37 cellular contexts compared by ENCODE assay signal in genomic region chr4:155961575-155961974, GRCh38. TPM values are rescaled to one million over a fixed set of nuclear protein-coding genes. Genes with fewer than 3 reads are reported as not detected.
"Had no signal": no experiment of that assay in that cellular context is flagged by ENCODE, and none has a peak within 500 bp of the region (broad histone marks: within the 10 kb centered on the region; RNA-seq: fewer than 3 reads in every experiment).

No MANE protein-coding gene starts in this region.

- DNase-seq: activated CD4-positive, alpha-beta memory T cell treated with anti-CD3 and anti-CD28 coated beads, Interleukin-2, amount 10 ng/mL, durations not matched to agents 7 days and 5 days; activated CD4-positive, alpha-beta T cell treated with anti-CD3 and anti-CD28 coated beads for 1 hour; activated CD4-positive, alpha-beta T cell treated with anti-CD3 and anti-CD28 coated beads for 36 hours; activated CD4-positive, alpha-beta T cell treated with anti-CD3 and anti-CD28 coated beads for 48 hours; activated CD4-positive, alpha-beta T cell treated with anti-CD3 and anti-CD28 coated beads, Interleukin-2, amount 10 ng/mL, durations not matched to agents 7 days and 5 days; activated CD4-positive, alpha-beta T cell treated with anti-CD3 and anti-CD28 coated beads, Interleukin-2, amount 50 U/mL, for 48 hours; activated CD4-positive, CD25-positive, alpha-beta regulatory T cell; activated CD8-positive, alpha-beta memory T cell treated with anti-CD3 and anti-CD28 coated beads for 24 hours; activated CD8-positive, alpha-beta memory T cell treated with anti-CD3 and anti-CD28 coated beads, Interleukin-2, amount 10 ng/mL, durations not matched to agents 7 days and 5 days; activated CD8-positive, alpha-beta memory T cell treated with anti-CD3 and anti-CD28 coated beads, Interleukin-2, amount 50 U/mL, for 48 hours; activated CD8-positive, alpha-beta T cell treated with anti-CD3 and anti-CD28 coated beads, Interleukin-2, amount 10 ng/mL, durations not matched to agents 7 days and 5 days; activated effector memory CD4-positive, alpha-beta T cell treated with Interleukin-2 at 50 U/mL for 16 hours; activated gamma-delta T cell; activated naive CD4-positive, alpha-beta T cell treated with anti-CD3 and anti-CD28 coated beads, Interleukin-2, amount 10 ng/mL, durations not matched to agents 7 days and 5 days; activated naive CD4-positive, alpha-beta T cell treated with Interleukin-2 at 50 U/mL for 16 hours; activated naive CD8-positive, alpha-beta T cell treated with anti-CD3 and anti-CD28 coated beads, Interleukin-2, amount 10 ng/mL, durations not matched to agents 7 days and 5 days; activated naive CD8-positive, alpha-beta T cell treated with anti-CD3 and anti-CD28 coated beads, Interleukin-2, amount 50 U/mL, for 24 hours; activated T-cell treated with anti-CD3 and anti-CD28 coated beads, Interleukin-2, amount 50 U/mL, for 24 hours; activated T-cell treated with anti-CD3 and anti-CD28 coated beads, Interleukin-2, amount 50 U/mL, for 48 hours; amygdala; anterior cingulate cortex; cerebellar nuclear complex; T-helper 1 cell; T-helper 2 cell; T-helper 9 cell had no signal

- H3K4me1 Mint-ChIP-seq: activated CD8-positive, alpha-beta memory T cell treated with anti-CD3 and anti-CD28 coated beads, Interleukin-2, amount 10 ng/mL, durations not matched to agents 7 days and 5 days; activated naive CD8-positive, alpha-beta T cell treated with anti-CD3 and anti-CD28 coated beads, Interleukin-2, amount 50 U/mL, for 24 hours had no signal

- H3K4me3 ChIP-seq: ascending aorta, breast epithelium had no signal

- H3K27ac Mint-ChIP-seq: activated CD4-positive, alpha-beta memory T cell treated with anti-CD3 and anti-CD28 coated beads, Interleukin-2, amount 10 ng/mL, durations not matched to agents 7 days and 5 days; activated CD4-positive, alpha-beta T cell treated with anti-CD3 and anti-CD28 coated beads for 36 hours; activated CD4-positive, alpha-beta T cell treated with anti-CD3 and anti-CD28 coated beads, Interleukin-2, amount 10 ng/mL, durations not matched to agents 7 days and 5 days; activated CD8-positive, alpha-beta memory T cell treated with anti-CD3 and anti-CD28 coated beads, Interleukin-2, amount 10 ng/mL, durations not matched to agents 7 days and 5 days; activated CD8-positive, alpha-beta T cell treated with anti-CD3 and anti-CD28 coated beads, Interleukin-2, amount 10 ng/mL, durations not matched to agents 7 days and 5 days; activated naive CD4-positive, alpha-beta T cell treated with anti-CD3 and anti-CD28 coated beads, Interleukin-2, amount 10 ng/mL, durations not matched to agents 7 days and 5 days; activated naive CD4-positive, alpha-beta T cell treated with anti-CD3 and anti-CD28 coated beads, Interleukin-2, amount 50 U/mL, for 24 hours; activated naive CD8-positive, alpha-beta T cell; activated naive CD8-positive, alpha-beta T cell treated with anti-CD3 and anti-CD28 coated beads, Interleukin-2, amount 10 ng/mL, durations not matched to agents 7 days and 5 days; activated naive CD8-positive, alpha-beta T cell treated with anti-CD3 and anti-CD28 coated beads, Interleukin-2, amount 50 U/mL, for 24 hours; activated T-cell treated with anti-CD3 and anti-CD28 coated beads, Interleukin-2, amount 50 U/mL, for 24 hours; activated T-helper 2 cell treated with anti-CD3 and anti-CD28 coated beads, Interferon-gamma antibody, Interleukin-2, Interleukin-4, amounts not matched to agents 10 μg/mL and 5 μg/mL and 100 μg/mL, durations not matched to agents 14 hours and 24 hours and 36 hours; brain; T-helper 1 cell treated with Interleukin-12 subunit alpha and Interleukin-12 subunit beta and Interleukin-4 antibody, amounts not matched to agents 30 μg/mL and 1 μg/mL, for 36 hours; T-helper 2 cell treated with Interferon-gamma antibody and Interleukin-4, amounts not matched to agents 5 μg/mL and 100 μg/mL, for 36 hours had no signal

- H3K27me3 Mint-ChIP-seq: activated naive CD4-positive, alpha-beta T cell treated with anti-CD3 and anti-CD28 coated beads, Interleukin-2, amount 10 ng/mL, durations not matched to agents 7 days and 5 days had no signal

- H3K36me3 Mint-ChIP-seq: activated CD8-positive, alpha-beta memory T cell treated with anti-CD3 and anti-CD28 coated beads, Interleukin-2, amount 10 ng/mL, durations not matched to agents 7 days and 5 days; activated naive CD4-positive, alpha-beta T cell treated with anti-CD3 and anti-CD28 coated beads, Interleukin-2, amount 10 ng/mL, durations not matched to agents 7 days and 5 days; activated naive CD4-positive, alpha-beta T cell treated with anti-CD3 and anti-CD28 coated beads, Interleukin-2, amount 50 U/mL, for 24 hours; activated naive CD8-positive, alpha-beta T cell; activated naive CD8-positive, alpha-beta T cell treated with anti-CD3 and anti-CD28 coated beads, Interleukin-2, amount 10 ng/mL, durations not matched to agents 7 days and 5 days; brain had no signal

- H3K4me1 ChIP-seq: ascending aorta, breast epithelium had no signal

- H3K36me3 ChIP-seq: ascending aorta, breast epithelium had no signal

- H3K4me3 Mint-ChIP-seq: activated CD4-positive, alpha-beta memory T cell treated with anti-CD3 and anti-CD28 coated beads, Interleukin-2, amount 10 ng/mL, durations not matched to agents 7 days and 5 days; activated CD4-positive, alpha-beta T cell treated with anti-CD3 and anti-CD28 coated beads for 36 hours; activated CD4-positive, alpha-beta T cell treated with anti-CD3 and anti-CD28 coated beads, Interleukin-2, amount 10 ng/mL, durations not matched to agents 7 days and 5 days; activated CD8-positive, alpha-beta memory T cell treated with anti-CD3 and anti-CD28 coated beads, Interleukin-2, amount 10 ng/mL, durations not matched to agents 7 days and 5 days; activated CD8-positive, alpha-beta T cell treated with anti-CD3 and anti-CD28 coated beads, Interleukin-2, amount 10 ng/mL, durations not matched to agents 7 days and 5 days; activated naive CD4-positive, alpha-beta T cell treated with anti-CD3 and anti-CD28 coated beads, Interleukin-2, amount 10 ng/mL, durations not matched to agents 7 days and 5 days; activated naive CD4-positive, alpha-beta T cell treated with anti-CD3 and anti-CD28 coated beads, Interleukin-2, amount 50 U/mL, for 24 hours; activated naive CD8-positive, alpha-beta T cell; activated naive CD8-positive, alpha-beta T cell treated with anti-CD3 and anti-CD28 coated beads, Interleukin-2, amount 10 ng/mL, durations not matched to agents 7 days and 5 days; activated naive CD8-positive, alpha-beta T cell treated with anti-CD3 and anti-CD28 coated beads, Interleukin-2, amount 50 U/mL, for 24 hours; activated T-cell treated with anti-CD3 and anti-CD28 coated beads, Interleukin-2, amount 50 U/mL, for 24 hours; brain; central memory CD8-positive, alpha-beta T cell; T-helper 1 cell treated with Interleukin-12 subunit alpha and Interleukin-12 subunit beta and Interleukin-4 antibody, amounts not matched to agents 30 μg/mL and 1 μg/mL, for 36 hours; T-helper 2 cell treated with Interferon-gamma antibody and Interleukin-4, amounts not matched to agents 5 μg/mL and 100 μg/mL, for 36 hours had no signal

- H3K27ac ChIP-seq: ascending aorta, breast epithelium, VCaP had no signal

- ATAC-seq: activated CD4-positive, alpha-beta T cell treated with anti-CD3 and anti-CD28 coated beads for 36 hours; activated CD4-positive, CD25-positive, alpha-beta regulatory T cell treated with anti-CD3 and anti-CD28 coated beads, Interleukin-2, amount 50 U/mL, for 24 hours; activated CD8-positive, alpha-beta memory T cell treated with anti-CD3 and anti-CD28 coated beads, Interleukin-2, amount 10 ng/mL, durations not matched to agents 7 days and 5 days; activated CD8-positive, alpha-beta T cell treated with anti-CD3 and anti-CD28 coated beads, Interleukin-2, amount 10 ng/mL, durations not matched to agents 7 days and 5 days; activated naive CD8-positive, alpha-beta T cell treated with anti-CD3 and anti-CD28 coated beads, Interleukin-2, amount 50 U/mL, for 24 hours had no signal

- H3K9me3 ChIP-seq: ascending aorta, breast epithelium had no signal

- H3K9me3 Mint-ChIP-seq: activated CD4-positive, alpha-beta memory T cell treated with anti-CD3 and anti-CD28 coated beads, Interleukin-2, amount 10 ng/mL, durations not matched to agents 7 days and 5 days; activated CD4-positive, alpha-beta T cell treated with anti-CD3 and anti-CD28 coated beads, Interleukin-2, amount 10 ng/mL, durations not matched to agents 7 days and 5 days; activated naive CD4-positive, alpha-beta T cell treated with anti-CD3 and anti-CD28 coated beads, Interleukin-2, amount 10 ng/mL, durations not matched to agents 7 days and 5 days; activated naive CD4-positive, alpha-beta T cell treated with anti-CD3 and anti-CD28 coated beads, Interleukin-2, amount 50 U/mL, for 24 hours; activated naive CD8-positive, alpha-beta T cell treated with anti-CD3 and anti-CD28 coated beads, Interleukin-2, amount 10 ng/mL, durations not matched to agents 7 days and 5 days; activated naive CD8-positive, alpha-beta T cell treated with anti-CD3 and anti-CD28 coated beads, Interleukin-2, amount 50 U/mL, for 24 hours; activated T-cell treated with anti-CD3 and anti-CD28 coated beads, Interleukin-2, amount 50 U/mL, for 24 hours; activated T-helper 2 cell treated with anti-CD3 and anti-CD28 coated beads, Interferon-gamma antibody, Interleukin-2, Interleukin-4, amounts not matched to agents 10 μg/mL and 5 μg/mL and 100 μg/mL, durations not matched to agents 14 hours and 24 hours and 36 hours; central memory CD8-positive, alpha-beta T cell; T-helper 1 cell treated with Interleukin-12 subunit alpha and Interleukin-12 subunit beta and Interleukin-4 antibody, amounts not matched to agents 30 μg/mL and 1 μg/mL, for 36 hours; T-helper 2 cell treated with Interferon-gamma antibody and Interleukin-4, amounts not matched to agents 5 μg/mL and 100 μg/mL, for 36 hours had no signal

- H3K27me3 ChIP-seq: ascending aorta, breast epithelium had no signal

RNA-seq across cellular contexts. Expression of gene TDO2, which starts 58.1 kb away (rescaled TPM):
- total RNA-seq: activated CD4-positive, alpha-beta memory T cell treated with anti-CD3 and anti-CD28 coated beads, Interleukin-2, amount 10 ng/mL, durations not matched to agents 7 days and 5 days; activated CD4-positive, alpha-beta T cell treated with anti-CD3 and anti-CD28 coated beads for 36 hours; activated CD4-positive, alpha-beta T cell treated with anti-CD3 and anti-CD28 coated beads, Interleukin-2, amount 10 ng/mL, durations not matched to agents 7 days and 5 days; activated CD8-positive, alpha-beta memory T cell treated with anti-CD3 and anti-CD28 coated beads, Interleukin-2, amount 10 ng/mL, durations not matched to agents 7 days and 5 days; activated CD8-positive, alpha-beta T cell treated with anti-CD3 and anti-CD28 coated beads, Interleukin-2, amount 10 ng/mL, durations not matched to agents 7 days and 5 days; activated naive CD8-positive, alpha-beta T cell treated with anti-CD3 and anti-CD28 coated beads, Interleukin-2, amount 10 ng/mL, durations not matched to agents 7 days and 5 days; activated T-helper 2 cell treated with anti-CD3 and anti-CD28 coated beads, Interferon-gamma antibody, Interleukin-2, Interleukin-4, amounts not matched to agents 10 μg/mL and 5 μg/mL and 100 μg/mL, durations not matched to agents 14 hours and 24 hours and 36 hours; breast epithelium; chondrocyte had no signal
